Comparison of ENCODE assay signal across 8 cellular contexts in the genomic region with DNA sequence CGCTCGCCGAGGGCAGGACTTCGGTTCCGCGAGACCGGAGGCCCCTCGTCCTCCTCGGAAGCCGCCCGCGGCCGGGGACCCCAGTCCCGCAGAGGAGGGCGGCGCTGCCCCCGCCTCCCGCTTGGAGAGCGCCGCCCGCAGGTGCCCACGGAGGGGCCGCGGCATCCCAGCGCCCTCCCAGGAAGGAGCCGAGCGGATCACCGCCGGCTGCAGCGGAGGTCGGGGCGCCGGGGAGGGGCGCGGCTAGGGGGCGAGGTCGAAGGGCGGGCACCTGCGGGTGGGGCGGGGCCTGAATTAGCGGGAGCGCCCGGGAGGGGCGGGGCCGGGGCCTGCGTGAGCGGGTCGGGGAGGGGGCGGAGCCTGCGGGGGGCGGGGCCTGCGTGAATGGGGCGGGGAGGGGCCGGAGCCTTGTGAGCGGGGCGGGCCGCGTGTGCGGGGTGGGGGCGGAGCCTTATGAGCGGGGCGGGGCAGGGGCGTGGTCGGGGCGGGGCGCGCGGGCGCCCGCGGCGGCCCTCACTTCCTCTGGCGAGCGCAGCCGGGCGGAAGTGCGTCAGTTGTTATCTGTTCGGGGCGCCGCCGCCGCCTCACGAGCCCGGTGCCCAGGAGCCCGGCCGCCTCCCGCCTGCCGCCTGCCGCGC. TPM values are rescaled to one million over a fixed set of nuclear protein-coding genes. Genes with fewer than 3 reads are reported as not detected.
DNase-seq lines count a peak whose midpoint lies in the region; TF ChIP-seq lines count a peak whose summit lies in the region.

FBRSL1 (plus strand) TSS at position 550 of the 638 bp plus-strand sequence.

- peak within 1 kb of the TSS; percentile 88 for H3K4me3 Mint-ChIP-seq in activated naive CD4-positive, alpha-beta T cell treated with anti-CD3 and anti-CD28 coated beads, Interleukin-2, amount 10 ng/mL, durations not matched to agents 7 days and 5 days

- H4K20me1 ChIP-seq in SK-N-SH (ENCODE audit: insufficient read depth): peaks cover 41% of the 10 kb centered on the region

- TF ChIP-seq RAD21 in SK-N-SH (IDR thresholded peaks at IDR 0.05; ENCODE audit: low read length): no peak

- no peaks in the 10 kb centered on the region for H3K9me3 Mint-ChIP-seq in activated naive CD4-positive, alpha-beta T cell treated with anti-CD3 and anti-CD28 coated beads, Interleukin-2, amount 10 ng/mL, durations not matched to agents 7 days and 5 days

- no peaks in the 10 kb centered on the region for H3K9me3 ChIP-seq in ES-I3 (ENCODE audit: control insufficient read depth, insufficient read depth, low read length)
- no peaks in the 10 kb centered on the region for H3K9me3 ChIP-seq in SK-N-SH

- POLR2A ChIA-PET in HEK293T (lab: Yijun Ruan, JAX): no interaction called here
- POLR2A ChIA-PET in SK-N-SH (lab: Yijun Ruan, JAX): no interaction called here

- H2AFZ ChIP-seq in SK-N-SH (ENCODE audit: low read depth): peak within 1 kb of the TSS; percentile 83; the same call in 1 of the 2 replicates

- H3K9me2 ChIP-seq in SK-N-SH: no peaks in the 10 kb centered on the region

- H3K79me2 ChIP-seq in SK-N-SH (ENCODE audit: insufficient read depth): peaks cover 41% of the 10 kb centered on the region

- WGBS in SK-N-SH (ENCODE audit: low lambda C conversion rate): no CpG with 5 or more reads among the region's 90 CpGs

- no peaks in the 10 kb centered on the region for H3K27me3 ChIP-seq in SK-N-SH (ENCODE audit: insufficient read depth)

- no peaks in the 10 kb centered on the region for H3F3A ChIP-seq in SK-N-SH (replicated peaks; ENCODE audit: insufficient read depth)

- H3K4me2 ChIP-seq in SK-N-SH: peak within 1 kb of the TSS; percentile 100

- H3K9ac ChIP-seq in ES-I3 (ENCODE audit: low read depth, low read length): peak within 1 kb of the TSS; percentile 73; the same call in 1 of the 2 replicates
- peak within 1 kb of the TSS; percentile 68 for H3K9ac ChIP-seq in SK-N-SH

- H3K36me3 Mint-ChIP-seq in activated naive CD4-positive, alpha-beta T cell treated with anti-CD3 and anti-CD28 coated beads, Interleukin-2, amount 10 ng/mL, durations not matched to agents 7 days and 5 days: peaks cover 9% of the 10 kb centered on the region

- TF ChIP-seq EP300 in SK-N-SH (IDR thresholded peaks at IDR 0.05; ENCODE audit: borderline replicate concordance in 1 of 2, low read depth in 1 of 2, low read length in 1 of 2): no peak

- H3K27ac ChIP-seq in SK-N-SH (ENCODE audit: low read depth in 2 of 2, low read length in 1 of 2): peak within 1 kb of the TSS in 1 of 2 experiments; percentile 11; a peak in 1 of 4 replicates
- peak within 1 kb of the TSS; percentile 67 for H3K27ac ChIP-seq in substantia nigra (ENCODE audit: low read depth, low read length, poor library complexity, severe bottlenecking)

- TF ChIP-seq CTCF in SK-N-SH (IDR thresholded peaks at IDR 0.05): no peak

- CTCF ChIA-PET in HEK293T (lab: Yijun Ruan, JAX) (no interaction called here), SK-N-SH (lab: Yijun Ruan, JAX) (no interaction called here)
- CTCF ChIA-PET in activated naive CD4-positive, alpha-beta T cell treated with anti-CD3 and anti-CD28 coated beads, Interleukin-2, amount 10 ng/mL, durations not matched to agents 7 days and 5 days (lab: Charles Lee): no interaction called here

- H3K27ac Mint-ChIP-seq in activated naive CD4-positive, alpha-beta T cell treated with anti-CD3 and anti-CD28 coated beads, Interleukin-2, amount 10 ng/mL, durations not matched to agents 7 days and 5 days: peak within 1 kb of the TSS; percentile 97

- H3K36me3 ChIP-seq in ES-I3 (ENCODE audit: insufficient read depth, low read length) (no peaks in the 10 kb centered on the region), SK-N-SH (replicated peaks in 1 of 2; ENCODE audit: control insufficient read depth in 1 of 2, insufficient read depth in 2 of 2, low read length in 1 of 2) (peaks cover 0 to 4% of the 10 kb centered on the region in 2 experiments)

- peak within 1 kb of the TSS; percentile 73 to 76 for H3K4me3 ChIP-seq in SK-N-SH (ENCODE audit: low read depth in 2 of 2, low read length in 1 of 2)

- H3K4me1 ChIP-seq in ES-I3 (ENCODE audit: insufficient read depth, low read length) (peaks cover 2% of the 10 kb centered on the region; the same call in 1 of the 2 replicates), SK-N-SH (ENCODE audit: control insufficient read depth in 1 of 2, insufficient read depth in 2 of 2, low read depth in 1 of 2, low read length in 1 of 2) (peaks cover 0 to 43% of the 10 kb centered on the region in 2 experiments; a peak in 1 of 4 replicates)

- H3K4me1 Mint-ChIP-seq in activated naive CD4-positive, alpha-beta T cell treated with anti-CD3 and anti-CD28 coated beads, Interleukin-2, amount 10 ng/mL, durations not matched to agents 7 days and 5 days: peaks cover 56% of the 10 kb centered on the region

- no peaks in the 10 kb centered on the region for H3K27me3 Mint-ChIP-seq in activated naive CD4-positive, alpha-beta T cell treated with anti-CD3 and anti-CD28 coated beads, Interleukin-2, amount 10 ng/mL, durations not matched to agents 7 days and 5 days

- DNase-seq in HEK293T (ENCODE audit: extremely low spot score) (peak; percentile 99), NAMALWA (ENCODE audit: low spot score) (peak; percentile 86), SK-N-SH (peak; percentile 100), globus pallidus (ENCODE audit: low spot score) (peak; percentile 88), nucleus accumbens (lab: John Stamatoyannopoulos, UW) (peak in 55 of 56 donors; percentile 25 to 95 (median 87)), substantia nigra (lab: John Stamatoyannopoulos, UW) (peak; percentile 26 to 96 (median 88))
- peak; percentile 96 for DNase-seq in activated naive CD4-positive, alpha-beta T cell treated with anti-CD3 and anti-CD28 coated beads, Interleukin-2, amount 10 ng/mL, durations not matched to agents 7 days and 5 days

TF ChIP-seq in HEK293T, 16 proteins besides CTCF, POLR2A, EP300 and RAD21:
- no peak for TF ChIP-seq HDGF (IDR thresholded peaks at IDR 0.05; ENCODE audit: borderline replicate concordance)
- no peak for TF ChIP-seq ARNT (IDR thresholded peaks at IDR 0.05)
- TF ChIP-seq ZNF384 (IDR thresholded peaks at IDR 0.05): no peak
- TF ChIP-seq FOXK2 (IDR thresholded peaks at IDR 0.05): no peak
- no peak for TF ChIP-seq FOXM1 (IDR thresholded peaks at IDR 0.05; ENCODE audit: borderline replicate concordance)
- TF ChIP-seq CTBP1 (IDR thresholded peaks at IDR 0.05; ENCODE audit: borderline replicate concordance): no peak
- TF ChIP-seq ELF4 (IDR thresholded peaks at IDR 0.05): no peak
- TF ChIP-seq FOXA1 (IDR thresholded peaks at IDR 0.05): no peak
- TF ChIP-seq SP1 (IDR thresholded peaks at IDR 0.05): no peak
- no peak for TF ChIP-seq SUZ12 (IDR thresholded peaks at IDR 0.05)
- TF ChIP-seq LEF1 (IDR thresholded peaks at IDR 0.05; ENCODE audit: borderline replicate concordance): no peak
- no peak for TF ChIP-seq L3MBTL2 (conservative IDR thresholded peaks at IDR 0.05)
- no peak for TF ChIP-seq TARDBP (IDR thresholded peaks at IDR 0.05)
- TF ChIP-seq BHLHE40 (IDR thresholded peaks at IDR 0.05; ENCODE audit: borderline replicate concordance): no peak
- TF ChIP-seq, protein P1, sequence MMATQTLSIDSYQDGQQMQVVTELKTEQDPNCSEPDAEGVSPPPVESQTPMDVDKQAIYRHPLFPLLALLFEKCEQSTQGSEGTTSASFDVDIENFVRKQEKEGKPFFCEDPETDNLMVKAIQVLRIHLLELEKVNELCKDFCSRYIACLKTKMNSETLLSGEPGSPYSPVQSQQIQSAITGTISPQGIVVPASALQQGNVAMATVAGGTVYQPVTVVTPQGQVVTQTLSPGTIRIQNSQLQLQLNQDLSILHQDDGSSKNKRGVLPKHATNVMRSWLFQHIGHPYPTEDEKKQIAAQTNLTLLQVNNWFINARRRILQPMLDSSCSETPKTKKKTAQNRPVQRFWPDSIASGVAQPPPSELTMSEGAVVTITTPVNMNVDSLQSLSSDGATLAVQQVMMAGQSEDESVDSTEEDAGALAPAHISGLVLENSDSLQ (IDR thresholded peaks at IDR 0.05): no peak
- no peak for TF ChIP-seq NFRKB (IDR thresholded peaks at IDR 0.05)

TF ChIP-seq in SK-N-SH, 30 proteins besides CTCF, POLR2A, EP300 and RAD21 (continues in another document):
- TF ChIP-seq TEAD4 (IDR thresholded peaks at IDR 0.05; ENCODE audit: borderline replicate concordance, insufficient read depth): no peak
- TF ChIP-seq GABPA (IDR thresholded peaks at IDR 0.05; ENCODE audit: low read depth): peak; percentile 71
- TF ChIP-seq SIN3A (IDR thresholded peaks at IDR 0.05; ENCODE audit: borderline replicate concordance, low read depth, low read length): no peak
- TF ChIP-seq RXRA (IDR thresholded peaks at IDR 0.05; ENCODE audit: borderline replicate concordance, low read depth): no peak
- no peak for TF ChIP-seq EZH2phosphoT487 (IDR thresholded peaks at IDR 0.05; ENCODE audit: borderline replicate concordance, low read depth)
- peak; percentile 25; the same call in 1 of the 2 replicates for TF ChIP-seq TAF1 (IDR thresholded peaks at IDR 0.05; ENCODE audit: borderline replicate concordance, low read depth, low read length)
- no peak for TF ChIP-seq FOSL2 (IDR thresholded peaks at IDR 0.05; ENCODE audit: borderline replicate concordance, low read depth)
- TF ChIP-seq, protein P2, sequence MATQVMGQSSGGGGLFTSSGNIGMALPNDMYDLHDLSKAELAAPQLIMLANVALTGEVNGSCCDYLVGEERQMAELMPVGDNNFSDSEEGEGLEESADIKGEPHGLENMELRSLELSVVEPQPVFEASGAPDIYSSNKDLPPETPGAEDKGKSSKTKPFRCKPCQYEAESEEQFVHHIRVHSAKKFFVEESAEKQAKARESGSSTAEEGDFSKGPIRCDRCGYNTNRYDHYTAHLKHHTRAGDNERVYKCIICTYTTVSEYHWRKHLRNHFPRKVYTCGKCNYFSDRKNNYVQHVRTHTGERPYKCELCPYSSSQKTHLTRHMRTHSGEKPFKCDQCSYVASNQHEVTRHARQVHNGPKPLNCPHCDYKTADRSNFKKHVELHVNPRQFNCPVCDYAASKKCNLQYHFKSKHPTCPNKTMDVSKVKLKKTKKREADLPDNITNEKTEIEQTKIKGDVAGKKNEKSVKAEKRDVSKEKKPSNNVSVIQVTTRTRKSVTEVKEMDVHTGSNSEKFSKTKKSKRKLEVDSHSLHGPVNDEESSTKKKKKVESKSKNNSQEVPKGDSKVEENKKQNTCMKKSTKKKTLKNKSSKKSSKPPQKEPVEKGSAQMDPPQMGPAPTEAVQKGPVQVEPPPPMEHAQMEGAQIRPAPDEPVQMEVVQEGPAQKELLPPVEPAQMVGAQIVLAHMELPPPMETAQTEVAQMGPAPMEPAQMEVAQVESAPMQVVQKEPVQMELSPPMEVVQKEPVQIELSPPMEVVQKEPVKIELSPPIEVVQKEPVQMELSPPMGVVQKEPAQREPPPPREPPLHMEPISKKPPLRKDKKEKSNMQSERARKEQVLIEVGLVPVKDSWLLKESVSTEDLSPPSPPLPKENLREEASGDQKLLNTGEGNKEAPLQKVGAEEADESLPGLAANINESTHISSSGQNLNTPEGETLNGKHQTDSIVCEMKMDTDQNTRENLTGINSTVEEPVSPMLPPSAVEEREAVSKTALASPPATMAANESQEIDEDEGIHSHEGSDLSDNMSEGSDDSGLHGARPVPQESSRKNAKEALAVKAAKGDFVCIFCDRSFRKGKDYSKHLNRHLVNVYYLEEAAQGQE (IDR thresholded peaks at IDR 0.05; ENCODE audit: low read depth, low read length): no peak

RNA-seq across cellular contexts. Expression of gene FBRSL1, which starts in this region (rescaled TPM):
- polyA plus RNA-seq in SK-N-SH (2012; rRNA removed): 3.3 and 5.5 TPM in 2 replicates
- 3.2 and 4.9 TPM in 2 replicates for polyA plus RNA-seq in SK-N-SH (2012; cell fraction: cytosol; rRNA removed)
- polyA plus RNA-seq in SK-N-SH (2012; cell fraction: nucleus; rRNA removed): 29.5 and 88.3 TPM in 2 replicates
